Comparison of ENCODE assay signal across 2 cellular contexts in genomic region chr9:129573977-129574376, GRCh38.
A peak's percentile ranks its signal among the peaks of the same experiment; 100 is the strongest.
TF ChIP-seq lines count a peak whose summit lies in the region.

No MANE protein-coding gene starts in this region.

TF ChIP-seq in A549, 52 proteins besides CTCF, POLR2A, EP300 and RAD21:
- TF ChIP-seq CBX2 (IDR thresholded peaks at IDR 0.05; ENCODE audit: borderline replicate concordance, low read depth) (no peak), ATOH8 (CRISPR knock-in tag; IDR thresholded peaks at IDR 0.05; ENCODE audit: low read depth) (no peak)

TF ChIP-seq in K562, 482 proteins besides CTCF, POLR2A, EP300 and RAD21:
- TF ChIP-seq ZNF316 (IDR thresholded peaks at IDR 0.05), result peak; percentile 78
- TF ChIP-seq BHLHE40 (IDR thresholded peaks at IDR 0.05; ENCODE audit: low read length), result no peak
- TF ChIP-seq, protein P1, sequence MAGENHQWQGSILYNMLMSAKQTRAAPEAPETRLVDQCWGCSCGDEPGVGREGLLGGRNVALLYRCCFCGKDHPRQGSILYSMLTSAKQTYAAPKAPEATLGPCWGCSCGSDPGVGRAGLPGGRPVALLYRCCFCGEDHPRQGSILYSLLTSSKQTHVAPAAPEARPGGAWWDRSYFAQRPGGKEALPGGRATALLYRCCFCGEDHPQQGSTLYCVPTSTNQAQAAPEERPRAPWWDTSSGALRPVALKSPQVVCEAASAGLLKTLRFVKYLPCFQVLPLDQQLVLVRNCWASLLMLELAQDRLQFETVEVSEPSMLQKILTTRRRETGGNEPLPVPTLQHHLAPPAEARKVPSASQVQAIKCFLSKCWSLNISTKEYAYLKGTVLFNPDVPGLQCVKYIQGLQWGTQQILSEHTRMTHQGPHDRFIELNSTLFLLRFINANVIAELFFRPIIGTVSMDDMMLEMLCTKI (IDR thresholded peaks at IDR 0.05; ENCODE audit: partially characterized antibody), result no peak
- TF ChIP-seq, protein P2, sequence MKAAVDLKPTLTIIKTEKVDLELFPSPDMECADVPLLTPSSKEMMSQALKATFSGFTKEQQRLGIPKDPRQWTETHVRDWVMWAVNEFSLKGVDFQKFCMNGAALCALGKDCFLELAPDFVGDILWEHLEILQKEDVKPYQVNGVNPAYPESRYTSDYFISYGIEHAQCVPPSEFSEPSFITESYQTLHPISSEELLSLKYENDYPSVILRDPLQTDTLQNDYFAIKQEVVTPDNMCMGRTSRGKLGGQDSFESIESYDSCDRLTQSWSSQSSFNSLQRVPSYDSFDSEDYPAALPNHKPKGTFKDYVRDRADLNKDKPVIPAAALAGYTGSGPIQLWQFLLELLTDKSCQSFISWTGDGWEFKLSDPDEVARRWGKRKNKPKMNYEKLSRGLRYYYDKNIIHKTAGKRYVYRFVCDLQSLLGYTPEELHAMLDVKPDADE (conservative IDR thresholded peaks at IDR 0.05; ENCODE audit: control insufficient read depth, low read depth, low read length), result no peak
- TF ChIP-seq ZFP30 (CRISPR knock-in tag; IDR thresholded peaks at IDR 0.05; ENCODE audit: borderline replicate concordance), result no peak
- TF ChIP-seq GABPA (tag; conservative IDR thresholded peaks at IDR 0.05; ENCODE audit: low read depth), result no peak
- peak; percentile 85 for TF ChIP-seq TRIM28 (IDR thresholded peaks at IDR 0.05)
- peak in 1 of 2 experiments; percentile 35; a peak in 1 of 4 replicates for TF ChIP-seq TRIM24 (IDR thresholded peaks at IDR 0.05)
- TF ChIP-seq ZNF644 (tag; IDR thresholded peaks at IDR 0.05; ENCODE audit: low read depth), result no peak
- no peak for TF ChIP-seq MCM2 (IDR thresholded peaks at IDR 0.05; ENCODE audit: low read depth)
- no peak for TF ChIP-seq PHF21A (IDR thresholded peaks at IDR 0.05; ENCODE audit: borderline replicate concordance, low read depth)
- TF ChIP-seq, protein P3, sequence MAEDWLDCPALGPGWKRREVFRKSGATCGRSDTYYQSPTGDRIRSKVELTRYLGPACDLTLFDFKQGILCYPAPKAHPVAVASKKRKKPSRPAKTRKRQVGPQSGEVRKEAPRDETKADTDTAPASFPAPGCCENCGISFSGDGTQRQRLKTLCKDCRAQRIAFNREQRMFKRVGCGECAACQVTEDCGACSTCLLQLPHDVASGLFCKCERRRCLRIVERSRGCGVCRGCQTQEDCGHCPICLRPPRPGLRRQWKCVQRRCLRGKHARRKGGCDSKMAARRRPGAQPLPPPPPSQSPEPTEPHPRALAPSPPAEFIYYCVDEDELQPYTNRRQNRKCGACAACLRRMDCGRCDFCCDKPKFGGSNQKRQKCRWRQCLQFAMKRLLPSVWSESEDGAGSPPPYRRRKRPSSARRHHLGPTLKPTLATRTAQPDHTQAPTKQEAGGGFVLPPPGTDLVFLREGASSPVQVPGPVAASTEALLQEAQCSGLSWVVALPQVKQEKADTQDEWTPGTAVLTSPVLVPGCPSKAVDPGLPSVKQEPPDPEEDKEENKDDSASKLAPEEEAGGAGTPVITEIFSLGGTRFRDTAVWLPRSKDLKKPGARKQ (CRISPR knock-in tag; IDR thresholded peaks at IDR 0.05), result no peak
- no peak for TF ChIP-seq NR2C2 (CRISPR knock-in tag; IDR thresholded peaks at IDR 0.05)
- TF ChIP-seq NR2C2 (tag; IDR thresholded peaks at IDR 0.05), result no peak
